In the genomic region with DNA sequence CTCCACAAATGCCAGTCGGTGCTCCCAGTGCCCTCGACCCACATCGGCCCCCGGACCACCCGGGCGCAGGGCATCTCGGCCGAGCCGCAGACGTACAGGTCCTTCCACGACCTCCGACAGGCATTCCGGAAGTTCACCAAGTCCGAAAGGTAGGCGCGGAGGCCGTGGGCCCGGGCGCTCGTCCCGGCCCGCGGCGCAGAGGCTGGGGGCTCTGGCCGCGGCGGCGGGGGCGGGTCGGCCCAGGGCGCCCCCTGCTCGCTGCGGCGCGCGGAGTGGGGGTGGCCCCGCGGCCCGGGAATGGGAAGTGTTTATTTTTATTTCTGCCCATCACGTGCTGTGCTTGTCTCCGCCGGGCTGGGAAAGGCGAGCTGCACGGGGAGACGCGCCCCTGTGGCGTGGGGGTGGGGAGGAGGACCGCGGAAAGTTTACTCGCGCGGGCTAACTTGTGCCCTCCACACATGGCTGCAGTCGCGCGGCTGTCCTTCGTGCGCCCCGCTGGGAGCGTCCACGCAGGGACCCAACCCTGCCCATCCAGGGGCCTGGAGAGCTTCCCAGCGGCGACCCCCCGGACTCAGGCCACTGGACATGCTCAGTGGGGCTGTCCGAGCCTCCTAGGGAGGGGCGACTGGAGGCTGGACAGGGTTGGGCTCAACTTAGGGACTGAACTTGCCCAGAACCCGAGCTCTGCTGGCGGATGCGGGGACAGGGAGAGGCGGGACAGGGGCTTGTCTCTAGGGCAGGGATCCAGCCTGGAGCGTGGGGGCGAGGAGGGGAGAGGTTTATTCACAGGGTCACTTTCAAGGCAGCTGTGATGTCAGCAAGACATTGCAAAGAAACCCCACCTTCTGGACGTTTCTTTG, we compare ENCODE assay signal across 1 cellular context.
TF ChIP-seq lines count a peak whose summit lies in the region.

No MANE protein-coding gene starts in this region.

TF ChIP-seq in GM23338, 12 proteins besides CTCF, POLR2A, EP300 and RAD21 (continued from another document):
- TF ChIP-seq, protein P1, sequence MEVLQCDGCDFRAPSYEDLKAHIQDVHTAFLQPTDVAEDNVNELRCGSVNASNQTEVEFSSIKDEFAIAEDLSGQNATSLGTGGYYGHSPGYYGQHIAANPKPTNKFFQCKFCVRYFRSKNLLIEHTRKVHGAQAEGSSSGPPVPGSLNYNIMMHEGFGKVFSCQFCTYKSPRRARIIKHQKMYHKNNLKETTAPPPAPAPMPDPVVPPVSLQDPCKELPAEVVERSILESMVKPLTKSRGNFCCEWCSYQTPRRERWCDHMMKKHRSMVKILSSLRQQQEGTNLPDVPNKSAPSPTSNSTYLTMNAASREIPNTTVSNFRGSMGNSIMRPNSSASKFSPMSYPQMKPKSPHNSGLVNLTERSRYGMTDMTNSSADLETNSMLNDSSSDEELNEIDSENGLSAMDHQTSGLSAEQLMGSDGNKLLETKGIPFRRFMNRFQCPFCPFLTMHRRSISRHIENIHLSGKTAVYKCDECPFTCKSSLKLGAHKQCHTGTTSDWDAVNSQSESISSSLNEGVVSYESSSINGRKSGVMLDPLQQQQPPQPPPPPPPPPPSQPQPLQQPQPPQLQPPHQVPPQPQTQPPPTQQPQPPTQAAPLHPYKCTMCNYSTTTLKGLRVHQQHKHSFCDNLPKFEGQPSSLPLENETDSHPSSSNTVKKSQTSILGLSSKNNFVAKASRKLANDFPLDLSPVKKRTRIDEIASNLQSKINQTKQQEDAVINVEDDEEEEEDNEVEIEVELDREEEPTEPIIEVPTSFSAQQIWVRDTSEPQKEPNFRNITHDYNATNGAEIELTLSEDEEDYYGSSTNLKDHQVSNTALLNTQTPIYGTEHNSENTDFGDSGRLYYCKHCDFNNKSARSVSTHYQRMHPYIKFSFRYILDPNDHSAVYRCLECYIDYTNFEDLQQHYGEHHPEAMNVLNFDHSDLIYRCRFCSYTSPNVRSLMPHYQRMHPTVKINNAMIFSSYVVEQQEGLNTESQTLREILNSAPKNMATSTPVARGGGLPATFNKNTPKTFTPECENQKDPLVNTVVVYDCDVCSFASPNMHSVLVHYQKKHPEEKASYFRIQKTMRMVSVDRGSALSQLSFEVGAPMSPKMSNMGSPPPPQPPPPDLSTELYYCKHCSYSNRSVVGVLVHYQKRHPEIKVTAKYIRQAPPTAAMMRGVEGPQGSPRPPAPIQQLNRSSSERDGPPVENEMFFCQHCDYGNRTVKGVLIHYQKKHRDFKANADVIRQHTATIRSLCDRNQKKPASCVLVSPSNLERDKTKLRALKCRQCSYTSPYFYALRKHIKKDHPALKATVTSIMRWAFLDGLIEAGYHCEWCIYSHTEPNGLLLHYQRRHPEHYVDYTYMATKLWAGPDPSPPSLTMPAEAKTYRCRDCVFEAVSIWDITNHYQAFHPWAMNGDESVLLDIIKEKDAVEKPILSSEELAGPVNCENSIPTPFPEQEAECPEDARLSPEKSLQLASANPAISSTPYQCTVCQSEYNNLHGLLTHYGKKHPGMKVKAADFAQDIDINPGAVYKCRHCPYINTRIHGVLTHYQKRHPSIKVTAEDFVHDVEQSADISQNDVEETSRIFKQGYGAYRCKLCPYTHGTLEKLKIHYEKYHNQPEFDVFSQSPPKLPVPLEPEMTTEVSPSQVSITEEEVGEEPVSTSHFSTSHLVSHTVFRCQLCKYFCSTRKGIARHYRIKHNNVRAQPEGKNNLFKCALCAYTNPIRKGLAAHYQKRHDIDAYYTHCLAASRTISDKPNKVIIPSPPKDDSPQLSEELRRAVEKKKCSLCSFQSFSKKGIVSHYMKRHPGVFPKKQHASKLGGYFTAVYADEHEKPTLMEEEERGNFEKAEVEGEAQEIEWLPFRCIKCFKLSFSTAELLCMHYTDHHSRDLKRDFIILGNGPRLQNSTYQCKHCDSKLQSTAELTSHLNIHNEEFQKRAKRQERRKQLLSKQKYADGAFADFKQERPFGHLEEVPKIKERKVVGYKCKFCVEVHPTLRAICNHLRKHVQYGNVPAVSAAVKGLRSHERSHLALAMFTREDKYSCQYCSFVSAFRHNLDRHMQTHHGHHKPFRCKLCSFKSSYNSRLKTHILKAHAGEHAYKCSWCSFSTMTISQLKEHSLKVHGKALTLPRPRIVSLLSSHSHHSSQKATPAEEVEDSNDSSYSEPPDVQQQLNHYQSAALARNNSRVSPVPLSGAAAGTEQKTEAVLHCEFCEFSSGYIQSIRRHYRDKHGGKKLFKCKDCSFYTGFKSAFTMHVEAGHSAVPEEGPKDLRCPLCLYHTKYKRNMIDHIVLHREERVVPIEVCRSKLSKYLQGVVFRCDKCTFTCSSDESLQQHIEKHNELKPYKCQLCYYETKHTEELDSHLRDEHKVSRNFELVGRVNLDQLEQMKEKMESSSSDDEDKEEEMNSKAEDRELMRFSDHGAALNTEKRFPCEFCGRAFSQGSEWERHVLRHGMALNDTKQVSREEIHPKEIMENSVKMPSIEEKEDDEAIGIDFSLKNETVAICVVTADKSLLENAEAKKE (CRISPR knock-in tag; IDR thresholded peaks at IDR 0.05), result no peak
- no peak for TF ChIP-seq EZH2 (IDR thresholded peaks at IDR 0.05; ENCODE audit: low read depth, unreplicated experiment)
- TF ChIP-seq ZNF331 (CRISPR knock-in tag; IDR thresholded peaks at IDR 0.05; ENCODE audit: low read depth), result no peak
